In the genomic region with DNA sequence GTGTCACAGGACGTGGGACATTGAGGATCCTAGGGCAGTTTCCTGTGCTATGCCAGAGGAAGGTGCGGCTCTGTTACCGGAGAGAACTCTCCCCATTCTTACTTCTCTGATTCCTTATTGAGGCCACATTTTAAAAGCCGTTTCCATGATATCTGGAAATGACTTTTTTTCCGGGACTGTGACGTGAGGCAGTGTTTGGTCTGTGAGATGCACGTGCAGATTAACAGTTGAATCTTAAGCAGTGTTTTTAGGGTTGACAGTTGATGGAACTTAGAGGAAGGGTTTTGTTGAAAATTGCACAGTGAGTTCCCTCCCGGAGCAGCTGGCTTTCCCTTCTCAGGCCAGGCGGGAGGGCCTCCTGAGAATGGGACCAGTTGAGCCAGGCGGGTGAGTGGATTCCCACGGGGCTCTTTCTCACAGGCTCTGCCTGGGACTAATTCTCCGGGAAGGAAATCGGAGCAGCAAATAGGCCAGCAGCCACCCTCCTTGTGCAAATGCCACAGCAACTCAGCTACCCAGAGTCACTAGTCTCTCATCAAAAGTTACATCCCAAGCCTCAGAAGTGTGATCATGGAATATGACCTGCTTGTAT, we compare ENCODE assay signal across 1 cellular context.
TF ChIP-seq lines count a peak whose summit lies in the region.

No MANE protein-coding gene starts in this region.

TF ChIP-seq in WTC11, 78 proteins besides CTCF, POLR2A, EP300 and RAD21 (continued from another document):
- TF ChIP-seq, protein P1, sequence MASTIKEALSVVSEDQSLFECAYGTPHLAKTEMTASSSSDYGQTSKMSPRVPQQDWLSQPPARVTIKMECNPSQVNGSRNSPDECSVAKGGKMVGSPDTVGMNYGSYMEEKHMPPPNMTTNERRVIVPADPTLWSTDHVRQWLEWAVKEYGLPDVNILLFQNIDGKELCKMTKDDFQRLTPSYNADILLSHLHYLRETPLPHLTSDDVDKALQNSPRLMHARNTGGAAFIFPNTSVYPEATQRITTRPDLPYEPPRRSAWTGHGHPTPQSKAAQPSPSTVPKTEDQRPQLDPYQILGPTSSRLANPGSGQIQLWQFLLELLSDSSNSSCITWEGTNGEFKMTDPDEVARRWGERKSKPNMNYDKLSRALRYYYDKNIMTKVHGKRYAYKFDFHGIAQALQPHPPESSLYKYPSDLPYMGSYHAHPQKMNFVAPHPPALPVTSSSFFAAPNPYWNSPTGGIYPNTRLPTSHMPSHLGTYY (CRISPR knock-in tag; IDR thresholded peaks at IDR 0.05) = no peak
